8 cellular contexts compared by ENCODE assay signal in the genomic region with DNA sequence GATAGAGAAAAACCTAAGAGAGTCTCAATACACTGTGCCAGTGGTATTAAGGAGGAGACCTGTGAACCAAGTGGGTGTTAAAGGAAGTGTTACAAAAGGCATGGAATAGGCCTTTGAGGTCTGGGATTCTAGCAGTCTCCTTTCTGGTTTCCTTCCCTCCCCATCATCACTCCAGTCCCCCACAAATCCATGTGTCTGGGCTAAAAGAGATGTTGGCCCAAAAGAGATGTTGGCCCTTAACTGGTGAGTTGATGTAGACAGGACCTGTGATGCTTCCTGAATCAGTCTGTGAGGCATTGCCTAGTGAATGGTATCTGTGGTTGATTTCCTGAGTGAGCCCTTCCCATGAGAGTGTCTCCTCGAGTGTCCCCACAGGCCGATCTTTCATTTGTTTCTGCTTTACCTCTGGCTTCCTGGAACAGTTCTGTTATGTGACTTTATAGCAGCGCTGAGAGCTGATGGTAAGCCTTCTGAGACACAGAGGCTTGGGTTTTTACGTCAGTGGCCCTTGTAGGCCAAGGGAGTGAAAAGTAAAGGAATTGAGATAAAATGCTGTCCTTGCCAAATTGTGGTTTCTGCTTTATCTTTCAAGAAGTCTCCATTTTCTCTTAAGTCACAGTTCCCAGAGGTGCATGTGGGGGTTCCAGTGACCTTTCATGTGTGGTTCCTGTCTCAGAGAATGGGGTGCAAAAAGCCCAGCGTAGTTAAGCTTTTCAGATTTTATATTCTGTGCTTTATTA.
DNase-seq lines count a peak whose midpoint lies in the region; TF ChIP-seq lines count a peak whose summit lies in the region.

No MANE protein-coding gene starts in this region.

- H3K27me3 ChIP-seq in Loucy (ENCODE audit: insufficient read depth, low read length, poor library complexity, severe bottlenecking) = no peaks in the 10 kb centered on the region
- no peaks in the 10 kb centered on the region for H3K27me3 ChIP-seq in adipocyte (replicated peaks; ENCODE audit: control insufficient read depth, insufficient read depth, low read length)
- no peaks in the 10 kb centered on the region for H3K27me3 ChIP-seq in liver (ENCODE audit: control insufficient read depth in 4 of 4, insufficient read depth in 4 of 4, low read length in 3 of 4)
- H3K27me3 ChIP-seq in tibial artery = no peaks in the 10 kb centered on the region

- peaks cover 56% of the 10 kb centered on the region for H3K79me2 ChIP-seq in Loucy (ENCODE audit: insufficient read depth, low read length)

- H4K20me1 ChIP-seq in Loucy (ENCODE audit: insufficient read depth, low read length, poor library complexity, severe bottlenecking) = peaks cover 6% of the 10 kb centered on the region

- TF ChIP-seq CTCF in Loucy (conservative IDR thresholded peaks at IDR 0.05; ENCODE audit: low read length) (no peak), liver (IDR thresholded peaks at IDR 0.05; ENCODE audit: low read depth, low read length, missing input control) (no peak), tibial artery (IDR thresholded peaks at IDR 0.05) (no peak)

- H3K27ac ChIP-seq in liver (ENCODE audit: low read depth in 1 of 2, low read length in 2 of 2) (peak overlapping the region; percentile 85 to 89), tibial artery (peak overlapping the region; percentile 79 to 84)

- TF ChIP-seq RAD21 in liver (IDR thresholded peaks at IDR 0.05) = peak in 1 of 2 donors; percentile 3

- H3K4me3 ChIP-seq in Loucy (ENCODE audit: low read length, poor library complexity, severe bottlenecking) (peak overlapping the region; percentile 68), adipocyte (ENCODE audit: low read length) (peak overlapping the region; percentile 65), liver (ENCODE audit: low read depth in 1 of 3, low read length in 3 of 3) (no peak overlapping the region), tibial artery (peak overlapping the region; percentile 14 to 25)

- intact Hi-C loops in tibial artery (cut with DNase I; ENCODE audit: low total_unique reads) = loop anchor here (10.0 kb wide), 1 partner anchor 62 kb away; no protein-coding TSS in a partner anchor

- H3K9me3 ChIP-seq in Loucy (ENCODE audit: insufficient read depth, low read depth, low read length) (no peaks in the 10 kb centered on the region), adipocyte (ENCODE audit: control insufficient read depth, low read length) (no peaks in the 10 kb centered on the region), liver (ENCODE audit: control insufficient read depth in 4 of 4, low read length in 3 of 4) (no peaks in the 10 kb centered on the region), tibial artery (no peaks in the 10 kb centered on the region)

- H3K36me3 ChIP-seq in Loucy (ENCODE audit: insufficient read depth, low read length) (peaks cover 41% of the 10 kb centered on the region; the same call in 1 of the 2 replicates), adipocyte (ENCODE audit: control insufficient read depth, insufficient read depth, low read length, severe bottlenecking) (peaks cover 22% of the 10 kb centered on the region), liver (ENCODE audit: control insufficient read depth in 4 of 4, insufficient read depth in 3 of 4, low read depth in 1 of 4, low read length in 3 of 4) (peaks cover 1 to 20% (median 14%) of the 10 kb centered on the region in 4 donors), tibial artery (peaks cover 1 to 23% (median 20%) of the 10 kb centered on the region in 3 donors)

- WGBS in liver = 50% methylated on average over 5 of the region's 5 CpGs

- peak overlapping the region; percentile 14; the same call in 1 of the 2 replicates for H2AFZ ChIP-seq in Loucy (ENCODE audit: low read length)

- peaks cover 14% of the 10 kb centered on the region; the same call in 1 of the 2 replicates for H3F3A ChIP-seq in Loucy (ENCODE audit: low read depth)

- DNase-seq in activated T-cell treated with anti-CD3 and anti-CD28 coated beads for 48 hours (ENCODE audit: low read depth) = peak; percentile 38
- DNase-seq in activated T-cell treated with anti-CD3 and anti-CD28 coated beads for 4 hours = no peak
- peak; percentile 8 for DNase-seq in adipocyte (ENCODE audit: low read depth)
- no peak for DNase-seq in tibial artery
- no peak for DNase-seq in iPS-NIHi7 (ENCODE audit: extremely low spot score)
- DNase-seq in midbrain (lab: John Stamatoyannopoulos, UW) = no peak

- H3K4me1 ChIP-seq in Loucy (ENCODE audit: insufficient read depth, low read length, poor library complexity, severe bottlenecking) (peaks cover 51% of the 10 kb centered on the region), adipocyte (ENCODE audit: control insufficient read depth, insufficient read depth, low read length) (peaks cover 72% of the 10 kb centered on the region), liver (ENCODE audit: control insufficient read depth in 4 of 4, insufficient read depth in 4 of 4, low read length in 3 of 4) (peaks cover 7 to 33% (median 21%) of the 10 kb centered on the region in 4 donors), tibial artery (peaks cover 0 to 71% (median 33%) of the 10 kb centered on the region in 4 donors)

- H3K9ac ChIP-seq in Loucy (ENCODE audit: low read depth, low read length, poor library complexity, severe bottlenecking) (peak overlapping the region; percentile 63), adipocyte (ENCODE audit: low read length) (peak overlapping the region; percentile 74), liver (ENCODE audit: low read depth in 1 of 2, low read length in 2 of 2) (peak overlapping the region; percentile 30 to 89)

- no peaks in the 10 kb centered on the region for H3K9me2 ChIP-seq in Loucy (replicated peaks; ENCODE audit: low read depth, low read length)

- peak overlapping the region; percentile 83 for H3K4me2 ChIP-seq in Loucy (ENCODE audit: low read depth, low read length, poor library complexity, severe bottlenecking)

TF ChIP-seq in liver, 16 proteins besides CTCF, POLR2A, EP300 and RAD21:
- TF ChIP-seq HNF4A (conservative IDR thresholded peaks at IDR 0.05) (no peak), NR2F2 (IDR thresholded peaks at IDR 0.05) (peak; percentile 17), GABPA (IDR thresholded peaks at IDR 0.05 in 1 of 2, conservative IDR thresholded peaks at IDR 0.05 in 1 of 2) (no peak), SP1 (IDR thresholded peaks at IDR 0.05) (no peak), JUND (IDR thresholded peaks at IDR 0.05) (no peak), RXRA (IDR thresholded peaks at IDR 0.05) (no peak)
- TF ChIP-seq, protein P1, sequence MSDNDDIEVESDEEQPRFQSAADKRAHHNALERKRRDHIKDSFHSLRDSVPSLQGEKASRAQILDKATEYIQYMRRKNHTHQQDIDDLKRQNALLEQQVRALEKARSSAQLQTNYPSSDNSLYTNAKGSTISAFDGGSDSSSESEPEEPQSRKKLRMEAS (IDR thresholded peaks at IDR 0.05) = no peak

Comparison
In these comparisons a context has a peak if more than half of its experiments do, and no peak if none do; other contexts are left out.
1. DNase-seq: peak in activated T-cell treated with anti-CD3 and anti-CD28 coated beads for 48 hours (single experiment) and adipocyte (single experiment); none in activated T-cell treated with anti-CD3 and anti-CD28 coated beads for 4 hours (single experiment), tibial artery (0 of 2), iPS-NIHi7 (single experiment) and midbrain (single experiment).
2. H3K4me3 ChIP-seq: peak in Loucy (single experiment), adipocyte (single experiment) and tibial artery (2 of 2); none in liver (0 of 3).
3. Peak in every context shown above with its lines, with median percentiles within 50 percentile points of each other: H3K9ac ChIP-seq.